In the genomic region with DNA sequence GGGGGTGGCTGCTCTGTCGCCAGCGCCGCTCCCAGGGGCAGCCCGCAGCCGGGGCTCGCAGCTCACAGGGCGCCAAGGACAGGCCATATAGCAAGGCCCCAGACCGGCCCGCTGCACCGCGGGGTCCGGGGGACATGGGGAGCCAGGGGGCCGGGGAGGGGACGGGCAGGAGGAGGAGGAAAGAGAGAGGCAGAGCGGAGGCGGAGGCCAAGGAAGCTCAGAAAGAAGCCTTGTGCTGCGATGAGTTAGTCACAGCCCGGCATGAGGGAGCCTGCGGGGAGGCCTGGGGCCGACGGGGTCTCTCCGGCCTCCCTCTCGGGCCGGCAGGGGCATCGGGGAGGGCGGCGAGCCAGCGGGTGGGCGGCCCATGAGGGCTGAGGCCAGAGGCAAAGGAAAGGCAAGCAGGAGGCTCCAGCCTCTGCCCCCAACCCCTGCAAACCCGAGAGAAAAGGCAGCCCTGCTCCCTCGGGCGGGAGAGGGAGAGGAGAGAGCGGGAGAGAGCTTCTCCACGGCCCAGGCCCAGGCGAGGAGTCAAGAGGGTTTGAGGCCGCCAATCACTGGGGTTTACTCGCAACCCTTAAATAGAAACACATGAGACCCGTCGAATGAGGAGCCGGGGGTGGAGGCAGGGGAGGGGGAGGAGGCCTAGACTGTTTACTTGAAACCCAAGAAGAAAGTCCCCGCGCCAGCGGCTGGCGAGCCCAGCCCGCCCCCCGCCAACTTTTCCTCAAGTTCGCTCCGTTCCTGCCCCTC, we compare ENCODE assay signal across 1 cellular context.
A peak's percentile ranks its signal among the peaks of the same experiment; 100 is the strongest.
TF ChIP-seq lines count a peak whose summit lies in the region.

No MANE protein-coding gene starts in this region.

TF ChIP-seq in liver, 16 proteins besides CTCF, POLR2A, EP300 and RAD21 (continued from another document):
- TF ChIP-seq RXRA (IDR thresholded peaks at IDR 0.05) (peak in 1 of 2 donors; percentile 16), SP1 (IDR thresholded peaks at IDR 0.05) (no peak), FOXA1 (IDR thresholded peaks at IDR 0.05) (no peak)
- TF ChIP-seq, protein P1, sequence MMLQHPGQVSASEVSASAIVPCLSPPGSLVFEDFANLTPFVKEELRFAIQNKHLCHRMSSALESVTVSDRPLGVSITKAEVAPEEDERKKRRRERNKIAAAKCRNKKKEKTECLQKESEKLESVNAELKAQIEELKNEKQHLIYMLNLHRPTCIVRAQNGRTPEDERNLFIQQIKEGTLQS (IDR thresholded peaks at IDR 0.05), result no peak
TF ChIP-seq in liver: peak in this region for 2.
